1 cellular context compared by ENCODE assay signal in genomic region chr21:31253684-31254083, GRCh38.
TF ChIP-seq lines count a peak whose summit lies in the region.

No MANE protein-coding gene starts in this region.

TF ChIP-seq in GM23338, 12 proteins besides CTCF, POLR2A, EP300 and RAD21 (continued from another document):
- no peak for TF ChIP-seq NANOG (IDR thresholded peaks at IDR 0.05; ENCODE audit: borderline replicate concordance)
